Comparison of ENCODE assay signal across 8 cellular contexts in the genomic region with DNA sequence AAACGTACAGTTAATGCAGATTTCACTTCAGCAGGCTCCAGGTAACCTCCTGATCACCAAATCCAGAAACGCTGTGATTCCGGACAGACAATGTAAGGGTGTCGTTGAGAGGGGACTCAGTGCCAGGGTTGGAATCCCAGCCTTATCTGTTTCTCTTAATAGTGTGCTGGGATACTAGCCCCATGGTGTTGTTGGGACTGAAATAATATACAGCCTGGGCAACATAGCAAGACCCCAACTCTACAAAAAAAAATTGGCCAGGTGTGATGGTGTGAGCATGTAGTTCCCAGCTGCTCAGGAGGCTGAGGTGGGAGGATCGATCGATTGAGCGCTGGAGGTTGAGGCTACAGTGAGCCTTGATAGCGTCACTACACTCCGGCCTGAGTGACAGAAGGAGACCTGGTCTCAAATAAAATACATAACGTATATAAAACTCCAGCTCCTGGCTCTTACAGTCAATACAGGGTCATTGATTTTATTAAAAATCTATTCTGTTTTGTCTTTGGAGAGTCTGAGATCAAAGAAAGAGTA. TPM values are rescaled to one million over a fixed set of nuclear protein-coding genes. Genes with fewer than 3 reads are reported as not detected.
A peak's percentile ranks its signal among the peaks of the same experiment; 100 is the strongest.
DNase-seq lines count a peak whose midpoint lies in the region; ATAC-seq and TF ChIP-seq lines count a peak whose summit lies in the region.

No MANE protein-coding gene starts in this region.

- TF ChIP-seq POLR2A in body of pancreas (IDR thresholded peaks at IDR 0.05), result no peak

- WGBS in body of pancreas, 2 donors, result 40 to 48% methylated on average over 10 of the region's 10 CpGs

- H3K27ac Mint-ChIP-seq in activated naive CD4-positive, alpha-beta T cell treated with anti-CD3 and anti-CD28 coated beads for 36 hours, result peak overlapping the region; percentile 62
- H3K27ac Mint-ChIP-seq in type B pancreatic cell, result peak overlapping the region; percentile 70

- H3K36me3 ChIP-seq in body of pancreas (replicated peaks in 1 of 2; ENCODE audit: insufficient read depth in 1 of 2, low read depth in 2 of 2), result peaks cover 6 to 17% of the 10 kb centered on the region in 2 donors

- peaks cover 51% of the 10 kb centered on the region for H3K4me1 ChIP-seq in body of pancreas

- H3K4me1 Mint-ChIP-seq in activated naive CD4-positive, alpha-beta T cell treated with anti-CD3 and anti-CD28 coated beads for 36 hours (ENCODE audit: low read depth), result peaks cover 25% of the 10 kb centered on the region
- peaks cover 23% of the 10 kb centered on the region for H3K4me1 Mint-ChIP-seq in type B pancreatic cell (ENCODE audit: unreplicated experiment)

- CTCF ChIA-PET in activated naive CD4-positive, alpha-beta T cell treated with anti-CD3 and anti-CD28 coated beads for 36 hours (lab: Charles Lee), result interaction anchor here (1.1 to 3.2 kb wide), 3 partner anchors 16 to 263 kb away, joined by 3 to 20 read pairs (median 4); a partner anchor contains a TSS

- DNase-seq in activated naive CD4-positive, alpha-beta T cell treated with anti-CD3 and anti-CD28 coated beads for 36 hours, result no peak
- no peak for DNase-seq in activated naive CD4-positive, alpha-beta T cell treated with Interleukin-2 at 50 U/mL for 16 hours
- DNase-seq in body of pancreas (no peak), medulla oblongata (ENCODE audit: extremely low spot score) (peak; percentile 23), type B pancreatic cell (ENCODE audit: extremely low spot score, unreplicated experiment) (no peak), NCI-H146 treated with DMSO at 0.1 percent for 48 hours (lab: John Stamatoyannopoulos, UW; ENCODE audit: unreplicated experiment) (no peak), islet precursor cell (no peak)

- ATAC-seq in body of pancreas, result no peak
- no peak for ATAC-seq in esophagus mucosa

- no peaks in the 10 kb centered on the region for H3K9me3 Mint-ChIP-seq in activated naive CD4-positive, alpha-beta T cell treated with anti-CD3 and anti-CD28 coated beads for 36 hours
- no peaks in the 10 kb centered on the region for H3K9me3 Mint-ChIP-seq in type B pancreatic cell

- no peaks in the 10 kb centered on the region for H3K27me3 ChIP-seq in body of pancreas

- TF ChIP-seq CTCF in body of pancreas (IDR thresholded peaks at IDR 0.05) (no peak), type B pancreatic cell (conservative IDR thresholded peaks at IDR 0.05) (no peak)

- H3K27me3 Mint-ChIP-seq in activated naive CD4-positive, alpha-beta T cell treated with anti-CD3 and anti-CD28 coated beads for 36 hours (ENCODE audit: low read depth), result no peaks in the 10 kb centered on the region
- H3K27me3 Mint-ChIP-seq in type B pancreatic cell, result no peaks in the 10 kb centered on the region

- peak overlapping the region; percentile 75 to 94 (median 90) for H3K27ac ChIP-seq in body of pancreas

- H3K36me3 Mint-ChIP-seq in activated naive CD4-positive, alpha-beta T cell treated with anti-CD3 and anti-CD28 coated beads for 36 hours (ENCODE audit: low read depth), result peaks cover 19% of the 10 kb centered on the region
- peaks cover 22% of the 10 kb centered on the region for H3K36me3 Mint-ChIP-seq in type B pancreatic cell

- H3K4me3 Mint-ChIP-seq in activated naive CD4-positive, alpha-beta T cell treated with anti-CD3 and anti-CD28 coated beads for 36 hours, result peak overlapping the region; percentile 98
- peak overlapping the region; percentile 90 for H3K4me3 Mint-ChIP-seq in type B pancreatic cell

- no peaks in the 10 kb centered on the region for H3K9me3 ChIP-seq in body of pancreas

- intact Hi-C loops in activated naive CD4-positive, alpha-beta T cell treated with anti-CD3 and anti-CD28 coated beads for 36 hours (cut with micrococcal nuclease), result loop anchor here (2.0 to 10.0 kb wide), 4 partner anchors 76 to 262 kb away; a partner anchor contains a TSS
- intact Hi-C loops in body of pancreas (cut with DNase I), result no loop called here

- peak overlapping the region; percentile 60 to 92 for H3K4me3 ChIP-seq in body of pancreas

RNA-seq across cellular contexts. Expression of a gene that starts 1.3 kb away (rescaled TPM):
- 100 to 1,000 TPM; 117 to 120 TPM for total RNA-seq in activated naive CD4-positive, alpha-beta T cell treated with anti-CD3 and anti-CD28 coated beads for 36 hours
- 100 to 1,000 TPM; 136 to 334 TPM for total RNA-seq in body of pancreas
- total RNA-seq in type B pancreatic cell (ENCODE audit: low replicate concordance), result 285 and 326 TPM in 2 replicates
- 142 TPM for total RNA-seq in esophagus mucosa

RNA-seq across cellular contexts. Expression of a gene that starts 33.4 kb away (rescaled TPM):
- 1 to 10 TPM; 1.7 to 2.4 TPM for total RNA-seq in activated naive CD4-positive, alpha-beta T cell treated with anti-CD3 and anti-CD28 coated beads for 36 hours
- total RNA-seq in body of pancreas (10 to 100 TPM; 20.4 to 41.0 TPM), type B pancreatic cell (ENCODE audit: low replicate concordance) (45.1 and 105 TPM in 2 replicates), esophagus mucosa (14.5 TPM)
